20 cellular contexts compared by ENCODE assay signal in the genomic region with DNA sequence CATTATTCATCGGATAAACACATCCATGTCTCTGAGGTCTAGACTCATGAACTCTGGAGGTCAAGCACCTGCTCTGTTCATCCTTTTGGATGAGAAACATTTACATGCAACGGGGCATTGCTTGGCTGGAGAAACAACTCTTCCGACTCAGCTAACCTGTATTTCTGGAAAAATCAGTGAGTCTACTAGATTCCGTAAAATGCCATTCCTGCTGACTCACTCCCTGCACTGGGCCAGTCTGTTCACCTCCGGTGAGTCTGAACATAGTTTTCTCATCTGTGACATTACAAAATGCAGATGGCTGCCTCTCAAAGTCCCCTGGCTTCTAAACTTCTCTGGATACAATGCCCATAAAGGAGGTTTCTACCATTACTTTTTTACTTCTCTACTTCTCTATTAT.
DNase-seq lines count a peak whose midpoint lies in the region; ATAC-seq and TF ChIP-seq lines count a peak whose summit lies in the region.
"Had no signal": no experiment of that assay in that cellular context is flagged by ENCODE, and none has a peak within 500 bp of the region (broad histone marks: within the 10 kb centered on the region; RNA-seq: fewer than 3 reads in every experiment).

No MANE protein-coding gene starts in this region.

- no peak overlapping the region for H2BK5ac ChIP-seq in mesendoderm (ENCODE audit: low read length)

- CTCF ChIA-PET in PC-9 (lab: Charles Lee) = interaction anchor here (0.7 kb wide), 1 partner anchor 184 kb away, joined by 3 read pairs; no protein-coding TSS in a partner anchor

- no peak overlapping the region for H3K56ac ChIP-seq in mesendoderm (ENCODE audit: low read length)

- no peak overlapping the region for H3K4ac ChIP-seq in mesendoderm (ENCODE audit: low read depth, low read length)

- no peak overlapping the region for H3K9ac ChIP-seq in mesendoderm (ENCODE audit: low read length)

- no peaks in the 10 kb centered on the region for H3K9me2 ChIP-seq in PC-9 (ENCODE audit: insufficient read depth)

- H3K27ac ChIP-seq in PC-9 (peak overlapping the region; percentile 98), mesendoderm (ENCODE audit: low read depth, low read length) (no peak overlapping the region)
- H3K27ac ChIP-seq: breast epithelium, Peyer's patch, psoas muscle had no signal

- H2AK5ac ChIP-seq in mesendoderm (ENCODE audit: low read length) = no peak overlapping the region

- intact Hi-C loops in PC-9 (cut with micrococcal nuclease; ENCODE audit: unreplicated experiment) = loop anchor here (1.0 to 2.0 kb wide), 5 partner anchors 21 to 185 kb away; no protein-coding TSS in a partner anchor

- peaks cover 27% of the 10 kb centered on the region for H3F3A ChIP-seq in PC-9 (ENCODE audit: insufficient read depth, low read depth)

- H2BK120ac ChIP-seq in mesendoderm (ENCODE audit: low read depth, low read length) = no peak overlapping the region

- H3K18ac ChIP-seq in mesendoderm (ENCODE audit: low read length) = no peak overlapping the region

- H3K27me3 ChIP-seq in PC-9 (ENCODE audit: insufficient read depth, low read depth) (no peaks in the 10 kb centered on the region), mesendoderm (ENCODE audit: insufficient read depth, low read length, poor library complexity) (no peaks in the 10 kb centered on the region)
- H3K27me3 ChIP-seq: breast epithelium, MG63, Peyer's patch had no signal

- no peak for ATAC-seq in HG03039 (IDR thresholded peaks at IDR 0.05; ENCODE audit: unreplicated experiment)
- ATAC-seq in HG03139 (IDR thresholded peaks at IDR 0.05; ENCODE audit: unreplicated experiment) = no peak
- no peak for ATAC-seq in GM18861 (IDR thresholded peaks at IDR 0.05; ENCODE audit: unreplicated experiment)
- ATAC-seq: CD8-positive, alpha-beta T cell; psoas muscle; T-cell had no signal

- H3K4me2 ChIP-seq in PC-9 = peak overlapping the region; percentile 75
- no peak overlapping the region for H3K4me2 ChIP-seq in mesendoderm (ENCODE audit: low read length)

- in situ Hi-C loops in Caki2 (cut with HindIII; ENCODE audit: low pct_unique_long_range_greater_than_20kb, low sequenced_read_pairs) = no loop called here

- no peak overlapping the region for H4K8ac ChIP-seq in mesendoderm (ENCODE audit: low read depth, low read length)

- H3K4me1 ChIP-seq in PC-9 (replicated peaks; ENCODE audit: insufficient read depth) (peaks cover 48% of the 10 kb centered on the region), mesendoderm (ENCODE audit: control insufficient read depth, low read depth, low read length) (no peaks in the 10 kb centered on the region)
- H3K4me1 ChIP-seq: psoas muscle had no signal

- peak; percentile 47 for DNase-seq in Caki2 (ENCODE audit: low read depth)
- peak; percentile 80 to 96 for DNase-seq in PC-9
- peak; percentile 87 for DNase-seq in epithelial cell of proximal tubule (ENCODE audit: low read depth)
- DNase-seq in mesendoderm = peak; percentile 40
- DNase-seq in activated CD4-positive, alpha-beta T cell treated with anti-CD3 and anti-CD28 coated beads for 4 hours = no peak
- DNase-seq: activated naive CD4-positive, alpha-beta T cell; CD8-positive, alpha-beta T cell; endodermal cell; MG63; NCI-H2029 treated with DMSO at 0.1 percent for 48 hours; NCI-H526; Peyer's patch; psoas muscle; stimulated activated CD4-positive, alpha-beta T cell treated with anti-CD3 and anti-CD28 coated beads, Interleukin-15, amount 100 ng/mL, for 24 hours; substantia nigra; T-cell had no signal

- H4K5ac ChIP-seq in mesendoderm (ENCODE audit: low read length) = no peak overlapping the region

- POLR2A ChIA-PET in PC-9 (lab: Charles Lee; ENCODE audit: unreplicated experiment) = interaction anchor here (0.6 kb wide), 1 partner anchor 85 kb away, joined by 5 read pairs; no protein-coding TSS in a partner anchor

- H3K4me3 ChIP-seq in PC-9 (peak overlapping the region; percentile 46), epithelial cell of proximal tubule (ENCODE audit: low read depth, low read length) (no peak overlapping the region), mesendoderm (ENCODE audit: low read length) (no peak overlapping the region)
- H3K4me3 ChIP-seq: breast epithelium, MG63, Peyer's patch, psoas muscle had no signal

- no peak overlapping the region for H2BK15ac ChIP-seq in mesendoderm (replicated peaks; ENCODE audit: low read depth)

- H4K20me1 ChIP-seq in PC-9 (ENCODE audit: insufficient read depth) = no peaks in the 10 kb centered on the region

- H3K79me1 ChIP-seq in mesendoderm (ENCODE audit: low read length) = no peaks in the 10 kb centered on the region

- H2AFZ ChIP-seq in PC-9 = peak overlapping the region; percentile 63; the same call in 1 of the 2 replicates

- no TSS peak for BruUV-seq in PC-9 (replicated peaks; lab: Mats Ljungman, UMichigan)

- TF ChIP-seq CTCF in PC-9 (conservative IDR thresholded peaks at IDR 0.05) = no peak
- no peak for TF ChIP-seq CTCF in epithelial cell of proximal tubule (conservative IDR thresholded peaks at IDR 0.05; ENCODE audit: low read depth, low read length)

- H3K79me2 ChIP-seq in PC-9 (ENCODE audit: low read depth) = no peaks in the 10 kb centered on the region
- no peaks in the 10 kb centered on the region for H3K79me2 ChIP-seq in mesendoderm (ENCODE audit: control insufficient read depth, insufficient read depth, low read length)

- peaks cover 5% of the 10 kb centered on the region; the same call in 1 of the 2 replicates for H3K9me3 ChIP-seq in PC-9 (ENCODE audit: insufficient read depth, low read depth)
- H3K9me3 ChIP-seq: breast epithelium, MG63, Peyer's patch, psoas muscle had no signal

- H3K36me3 ChIP-seq in PC-9 (ENCODE audit: low read depth) (no peaks in the 10 kb centered on the region), mesendoderm (ENCODE audit: control insufficient read depth, insufficient read depth, low read length) (no peaks in the 10 kb centered on the region)
- H3K36me3 ChIP-seq: breast epithelium, MG63, Peyer's patch had no signal

- no peak overlapping the region for H3K23ac ChIP-seq in mesendoderm (ENCODE audit: low read length)

- WGBS in mesendoderm (ENCODE audit: extremely low coverage, insufficient coverage, low lambda C conversion rate) = no CpG with 5 or more reads among the region's 5 CpGs

Comparison
In these comparisons a context has a peak if more than half of its experiments do, and no peak if none do; other contexts are left out.
1. DNase-seq: peak in Caki2 (single experiment), PC-9 (2 of 2), epithelial cell of proximal tubule (single experiment) and mesendoderm (single experiment); none in activated CD4-positive, alpha-beta T cell treated with anti-CD3 and anti-CD28 coated beads for 4 hours (0 of 2).